ENCODE assay signal across 9 cellular contexts in the genomic region with DNA sequence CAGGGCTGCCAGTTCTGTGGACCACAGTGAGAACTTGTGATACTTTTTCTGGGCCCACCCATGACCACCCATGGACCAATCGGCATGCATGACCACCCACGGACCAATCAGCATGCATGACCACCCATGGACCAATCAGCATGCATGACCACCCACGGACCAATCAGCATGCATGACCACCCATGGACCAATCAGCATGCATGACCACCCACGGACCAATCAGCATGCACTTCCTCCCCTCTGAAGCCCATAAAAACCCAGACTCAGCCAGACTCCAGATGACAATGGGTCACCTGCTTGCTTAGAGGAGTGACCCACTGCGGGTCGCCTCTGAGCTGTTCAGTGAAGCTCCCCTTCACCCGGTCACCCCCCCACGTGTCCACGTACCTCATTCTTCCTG. TPM values are rescaled to one million over a fixed set of nuclear protein-coding genes. Genes with fewer than 3 reads are reported as not detected.
"Had no signal": no experiment of that assay in that cellular context is flagged by ENCODE, and none has a peak within 500 bp of the region (broad histone marks: within the 10 kb centered on the region; RNA-seq: fewer than 3 reads in every experiment).

No MANE protein-coding gene starts in this region.

RNA-seq across cellular contexts. Expression of a gene that starts 18.7 kb away (rescaled TPM):
- total RNA-seq: activated CD4-positive, alpha-beta T cell treated with anti-CD3 and anti-CD28 coated beads, Interleukin-2, amount 10 ng/mL, durations not matched to agents 7 days and 5 days; activated naive CD4-positive, alpha-beta T cell treated with anti-CD3 and anti-CD28 coated beads for 36 hours; activated naive CD4-positive, alpha-beta T cell treated with anti-CD3 and anti-CD28 coated beads, Interleukin-2, amount 50 U/mL, for 72 hours; activated T-cell treated with anti-CD3 and anti-CD28 coated beads, Interleukin-2, amount 50 U/mL, for 4 hours; activated T-helper 1 cell treated with anti-CD3 and anti-CD28 coated beads, Interleukin-12 subunit alpha, Interleukin-12 subunit beta, Interleukin-2, Interleukin-4 antibody, amounts not matched to agents 30 ng/mL and 10 ng/mL and 1 ng/mL, durations not matched to agents 14 hours and 24 hours and 36 hours; body of pancreas; MCF 10A; T-helper 1 cell treated with Interleukin-12 subunit alpha and Interleukin-12 subunit beta and Interleukin-4 antibody, amounts not matched to agents 30 ng/mL and 1 ng/mL, for 36 hours; T-helper 2 cell treated with Interferon-gamma antibody and Interleukin-4, amounts not matched to agents 100 ng/mL and 5 ng/mL, for 36 hours had no signal
